ENCODE assay signal across 8 cellular contexts in the genomic region with DNA sequence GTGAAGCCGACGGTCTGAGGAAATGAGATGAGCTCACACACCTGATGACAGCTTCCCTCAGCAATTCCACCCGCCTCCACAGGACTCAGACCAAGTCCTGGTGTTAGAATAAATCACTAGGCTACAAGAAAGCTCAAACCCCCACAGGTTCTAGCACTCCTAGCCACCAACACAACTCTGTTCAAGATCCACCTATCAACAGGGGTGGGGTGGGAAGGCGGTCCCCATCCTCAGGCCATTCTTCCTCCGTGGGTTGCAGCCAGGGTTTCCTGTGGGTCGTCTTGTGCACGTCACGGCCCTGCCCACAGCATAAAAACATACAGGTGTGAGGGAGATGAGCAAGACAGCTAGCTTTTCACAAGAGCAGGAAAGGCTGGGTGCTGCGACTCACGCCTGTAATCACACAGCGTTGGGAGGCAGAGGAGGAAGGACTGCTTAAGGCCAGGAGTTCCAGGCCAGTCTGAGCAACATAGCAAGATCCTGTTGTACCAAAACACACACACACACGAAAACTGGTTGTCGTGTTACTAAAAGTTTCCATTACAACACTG.
DNase-seq lines count a peak whose midpoint lies in the region; ATAC-seq and TF ChIP-seq lines count a peak whose summit lies in the region.

No MANE protein-coding gene starts in this region.

- H3K4me1 ChIP-seq in A673 (ENCODE audit: insufficient read depth, low read length, poor library complexity, severe bottlenecking): peaks cover 12% of the 10 kb centered on the region

- CTCF ChIA-PET in A673 (lab: Charles Lee): no interaction called here

- POLR2A ChIA-PET in A673 (lab: Charles Lee; ENCODE audit: low non-redundant PET): interaction anchor here (0.6 kb wide), 1 partner anchor 79 kb away, joined by 3 read pairs; no protein-coding TSS in a partner anchor

- TF ChIP-seq CTCF in fibroblast of pulmonary artery (IDR thresholded peaks at IDR 0.05; ENCODE audit: low read length, missing control alignments): no peak
- no peak for TF ChIP-seq CTCF in A673 (conservative IDR thresholded peaks at IDR 0.05; ENCODE audit: low read depth, low read length)

- in situ Hi-C loops in KBM-7 (cut with MboI; ENCODE audit: low pct_unique_long_range_greater_than_20kb, low sequenced_read_pairs): no loop called here

- ATAC-seq in HG02610 (IDR thresholded peaks at IDR 0.05; ENCODE audit: unreplicated experiment) (no peak), HG02970 (IDR thresholded peaks at IDR 0.05; ENCODE audit: low FRiP score, unreplicated experiment) (no peak)

- DNase-seq in KBM-7 (peak; percentile 19), activated T-cell treated with anti-CD3 and anti-CD28 coated beads for 24 hours (ENCODE audit: low read depth) (peak; percentile 26), fibroblast of pulmonary artery (ENCODE audit: low read depth) (peak; percentile 38), A673 (ENCODE audit: low spot score) (no peak), NCI-H1417 (lab: John Stamatoyannopoulos, UW) (no peak)
- peak in 2 of 3 donors; percentile 37 to 45 for DNase-seq in stimulated activated CD4-positive, alpha-beta T cell treated with anti-CD3 and anti-CD28 coated beads, TNF-alpha, amount 100 ng/mL, for 48 hours (ENCODE audit: low read depth in 3 of 3)

- intact Hi-C loops in A673 (cut with micrococcal nuclease; ENCODE audit: unreplicated experiment): no loop called here

- no TSS peak for BruUV-seq in A673 (replicated peaks; lab: Mats Ljungman, UMichigan)

- no peaks in the 10 kb centered on the region for H3K27me3 ChIP-seq in A673 (replicated peaks; ENCODE audit: insufficient read depth, low read depth, low read length, poor library complexity)

- no peaks in the 10 kb centered on the region for H3K9me3 ChIP-seq in A673 (ENCODE audit: low read depth, low read length, poor library complexity, severe bottlenecking)

- no peak overlapping the region for H3K4me3 ChIP-seq in fibroblast of pulmonary artery (replicated peaks; ENCODE audit: low read depth, low read length)
- H3K4me3 ChIP-seq in A673 (ENCODE audit: low read depth, low read length, poor library complexity, severe bottlenecking): no peak overlapping the region

- H3K27ac ChIP-seq in A673 (ENCODE audit: low read depth, low read length, poor library complexity, severe bottlenecking): no peak overlapping the region

- no peaks in the 10 kb centered on the region for H3K36me3 ChIP-seq in A673 (ENCODE audit: insufficient read depth, low read length, poor library complexity, severe bottlenecking)

Comparison
In these comparisons a context has a peak if more than half of its experiments do, and no peak if none do; other contexts are left out.
1. DNase-seq: peak in KBM-7 (single experiment), activated T-cell treated with anti-CD3 and anti-CD28 coated beads for 24 hours (single experiment), fibroblast of pulmonary artery (single experiment) and stimulated activated CD4-positive, alpha-beta T cell treated with anti-CD3 and anti-CD28 coated beads, TNF-alpha, amount 100 ng/mL, for 48 hours (2 of 3); none in A673 (single experiment) and NCI-H1417 (0 of 3).